ENCODE assay signal across 8 cellular contexts in genomic region chr2:55616509-55617159, GRCh38. TPM values are rescaled to one million over a fixed set of nuclear protein-coding genes. Genes with fewer than 3 reads are reported as not detected.
DNase-seq lines count a peak whose midpoint lies in the region.

No MANE protein-coding gene starts in this region.

- in situ Hi-C loops in HAP-1 (cut with MboI; ENCODE audit: low sequenced_read_pairs) = no loop called here

- peak overlapping the region; percentile 96 for H3K27ac ChIP-seq in substantia nigra (ENCODE audit: low read depth, low read length, poor library complexity, severe bottlenecking)

- no peaks in the 10 kb centered on the region for H3K27me3 ChIP-seq in HAP-1 (ENCODE audit: low read depth)
- no peaks in the 10 kb centered on the region for H3K27me3 ChIP-seq in MG63

- peaks cover 3% of the 10 kb centered on the region for H3K4me1 ChIP-seq in HAP-1

- H3K36me3 ChIP-seq in HAP-1 (replicated peaks) = peaks cover 34% of the 10 kb centered on the region
- peaks cover 36% of the 10 kb centered on the region for H3K36me3 ChIP-seq in MG63

- peak; percentile 54 to 84 (median 71) for DNase-seq in NCI-H1417 (lab: John Stamatoyannopoulos, UW)
- no peak for DNase-seq in NCI-H1417 treated with DMSO at 0.1 percent for 48 hours (lab: John Stamatoyannopoulos, UW)
- DNase-seq in HAP-1 (ENCODE audit: low spot score in 2 of 2) = peak; percentile 51 to 52
- peak; percentile 14 for DNase-seq in MG63
- DNase-seq in T follicular helper cell (ENCODE audit: low read depth) = peak; percentile 38
- DNase-seq in cerebellum (ENCODE audit: low spot score) = peak; percentile 10
- peak; percentile 88 for DNase-seq in left kidney (ENCODE audit: low read depth, low spot score)
- peak in 6 of 49 donors; percentile 22 to 53 (median 36) for DNase-seq in substantia nigra (lab: John Stamatoyannopoulos, UW)

- H3K9me3 ChIP-seq in HAP-1 (no peaks in the 10 kb centered on the region), MG63 (no peaks in the 10 kb centered on the region)

- H3K4me3 ChIP-seq in HAP-1 (peak overlapping the region; percentile 99), MG63 (peak overlapping the region; percentile 88)

RNA-seq across cellular contexts. Expression of gene PPP4R3B, which starts 0.8 kb away (rescaled TPM):
- total RNA-seq in MG63 (2014; rRNA removed; shearing (Covaris generic); ENCODE audit: low replicate concordance) = 12.6 and 23.4 TPM in 2 replicates
- 95.8 TPM for total RNA-seq in cerebellum
